In genomic region chr19:17797397-17798201, GRCh38 we compare ENCODE assay signal across 12 cellular contexts. TPM values are rescaled to one million over a fixed set of nuclear protein-coding genes. Genes with fewer than 3 reads are reported as not detected.
A peak's percentile ranks its signal among the peaks of the same experiment; 100 is the strongest.
DNase-seq lines count a peak whose midpoint lies in the region; ATAC-seq and TF ChIP-seq lines count a peak whose summit lies in the region.
"Had no signal": no experiment of that assay in that cellular context is flagged by ENCODE, and none has a peak within 500 bp of the region (broad histone marks: within the 10 kb centered on the region; RNA-seq: fewer than 3 reads in every experiment).

No MANE protein-coding gene starts in this region.

- POLR2A ChIA-PET in activated CD4-positive, alpha-beta memory T cell treated with anti-CD3 and anti-CD28 coated beads, Interleukin-2, amount 10 ng/mL, durations not matched to agents 7 days and 5 days (lab: Charles Lee): no interaction called here

- H3K4me3 ChIP-seq in psoas muscle (no peak overlapping the region), esophagus muscularis mucosa (no peak overlapping the region)
- H3K4me3 ChIP-seq: BLaER1, gastroesophageal sphincter had no signal

- H3K27ac ChIP-seq in psoas muscle (no peak overlapping the region), esophagus muscularis mucosa (replicated peaks in 1 of 4) (no peak overlapping the region)
- H3K27ac ChIP-seq: BLaER1, gastroesophageal sphincter had no signal

- CTCF ChIA-PET in activated CD4-positive, alpha-beta memory T cell treated with anti-CD3 and anti-CD28 coated beads, Interleukin-2, amount 10 ng/mL, durations not matched to agents 7 days and 5 days (lab: Charles Lee): interaction anchor here (1.2 kb wide), 2 partner anchors 13 to 15 kb away, joined by 3 to 5 read pairs; no protein-coding TSS in a partner anchor

- H3K4me1 ChIP-seq in psoas muscle: no peaks in the 10 kb centered on the region
- H3K4me1 ChIP-seq in esophagus muscularis mucosa: peaks cover 0 to 9% (median 5%) of the 10 kb centered on the region in 4 donors

- H3K9me3 ChIP-seq in psoas muscle: no peaks in the 10 kb centered on the region
- H3K9me3 ChIP-seq in esophagus muscularis mucosa: no peaks in the 10 kb centered on the region
- H3K9me3 ChIP-seq: BLaER1, gastroesophageal sphincter had no signal

- in situ Hi-C loops in GM13977 (cut with MboI; ENCODE audit: low pct_unique_long_range_greater_than_20kb, low sequenced_read_pairs, unreplicated experiment): no loop called here

- no peaks in the 10 kb centered on the region for H3K36me3 Mint-ChIP-seq in activated CD4-positive, alpha-beta memory T cell treated with anti-CD3 and anti-CD28 coated beads, Interleukin-2, amount 10 ng/mL, durations not matched to agents 7 days and 5 days (ENCODE audit: low read depth)
- H3K36me3 Mint-ChIP-seq: activated naive CD8-positive, alpha-beta T cell treated with anti-CD3 and anti-CD28 coated beads, Interleukin-2, amount 10 ng/mL, durations not matched to agents 7 days and 5 days had no signal

- no peaks in the 10 kb centered on the region for H3K36me3 ChIP-seq in psoas muscle (ENCODE audit: insufficient read depth in 1 of 2, low read depth in 1 of 2)
- H3K36me3 ChIP-seq in esophagus muscularis mucosa: no peaks in the 10 kb centered on the region
- H3K36me3 ChIP-seq: BLaER1, gastroesophageal sphincter had no signal

- intact Hi-C loops in psoas muscle (cut with DNase I): no loop called here
- intact Hi-C loops in esophagus muscularis mucosa (cut with DNase I): no loop called here

- no peak for TF ChIP-seq POLR2A in esophagus muscularis mucosa (IDR thresholded peaks at IDR 0.05; ENCODE audit: low read depth)

- H3K9me3 Mint-ChIP-seq in activated CD4-positive, alpha-beta memory T cell treated with anti-CD3 and anti-CD28 coated beads, Interleukin-2, amount 10 ng/mL, durations not matched to agents 7 days and 5 days: no peaks in the 10 kb centered on the region
- H3K9me3 Mint-ChIP-seq: activated naive CD8-positive, alpha-beta T cell treated with anti-CD3 and anti-CD28 coated beads, Interleukin-2, amount 10 ng/mL, durations not matched to agents 7 days and 5 days had no signal

- WGBS in psoas muscle, 3 donors: 46 to 55% (median 50%) methylated on average over 11 of the region's 11 CpGs
- 57% methylated on average over 11 of the region's 11 CpGs for WGBS in esophagus muscularis mucosa

- DNase-seq in activated T-cell treated with anti-CD3 and anti-CD28 coated beads for 24 hours (ENCODE audit: low read depth): peak; percentile 50
- no peak for DNase-seq in activated T-cell treated with anti-CD3 and anti-CD28 coated beads, Interleukin-2, amount 50 U/mL, for 1 hour
- DNase-seq in activated CD4-positive, alpha-beta memory T cell treated with anti-CD3 and anti-CD28 coated beads, Interleukin-2, amount 10 ng/mL, durations not matched to agents 7 days and 5 days: peak; percentile 36
- peak; percentile 91 for DNase-seq in mucosa of gallbladder (ENCODE audit: low spot score)
- DNase-seq in ureter (ENCODE audit: low spot score): peak; percentile 77
- DNase-seq in GM13977 (ENCODE audit: low spot score): no peak
- no peak for DNase-seq in psoas muscle
- DNase-seq in esophagus muscularis mucosa (ENCODE audit: extremely low spot score): no peak
- DNase-seq: activated naive CD8-positive, alpha-beta T cell treated with anti-CD3 and anti-CD28 coated beads, Interleukin-2, amount 10 ng/mL, durations not matched to agents 7 days and 5 days; occipital lobe had no signal

- H3K27me3 ChIP-seq in psoas muscle (ENCODE audit: insufficient read depth in 3 of 3, low read length in 2 of 3) (peaks cover 0 to 59% (median 18%) of the 10 kb centered on the region in 3 donors), esophagus muscularis mucosa (peaks cover 3 to 93% (median 25%) of the 10 kb centered on the region in 4 donors)

- ATAC-seq in psoas muscle: no peak
- ATAC-seq: gastroesophageal sphincter had no signal

- H3K27ac Mint-ChIP-seq in activated CD4-positive, alpha-beta memory T cell treated with anti-CD3 and anti-CD28 coated beads, Interleukin-2, amount 10 ng/mL, durations not matched to agents 7 days and 5 days: no peak overlapping the region
- H3K27ac Mint-ChIP-seq: activated naive CD8-positive, alpha-beta T cell treated with anti-CD3 and anti-CD28 coated beads, Interleukin-2, amount 10 ng/mL, durations not matched to agents 7 days and 5 days had no signal

- TF ChIP-seq CTCF in GM13977 (IDR thresholded peaks at IDR 0.05; ENCODE audit: extremely low read depth, insufficient read depth, missing control alignments) (no peak), psoas muscle (IDR thresholded peaks at IDR 0.05) (no peak), esophagus muscularis mucosa (IDR thresholded peaks at IDR 0.05) (no peak)

- no peak for TF ChIP-seq EP300 in esophagus muscularis mucosa (IDR thresholded peaks at IDR 0.05)

- H3K4me1 Mint-ChIP-seq in activated CD4-positive, alpha-beta memory T cell treated with anti-CD3 and anti-CD28 coated beads, Interleukin-2, amount 10 ng/mL, durations not matched to agents 7 days and 5 days: peaks cover 46% of the 10 kb centered on the region

- no peak overlapping the region for H3K4me3 Mint-ChIP-seq in activated CD4-positive, alpha-beta memory T cell treated with anti-CD3 and anti-CD28 coated beads, Interleukin-2, amount 10 ng/mL, durations not matched to agents 7 days and 5 days
- H3K4me3 Mint-ChIP-seq: activated naive CD8-positive, alpha-beta T cell treated with anti-CD3 and anti-CD28 coated beads, Interleukin-2, amount 10 ng/mL, durations not matched to agents 7 days and 5 days had no signal

- H3K27me3 Mint-ChIP-seq in activated CD4-positive, alpha-beta memory T cell treated with anti-CD3 and anti-CD28 coated beads, Interleukin-2, amount 10 ng/mL, durations not matched to agents 7 days and 5 days: peaks cover 20% of the 10 kb centered on the region

RNA-seq across cellular contexts. Expression of gene B3GNT3, which starts 2.7 kb away (rescaled TPM):
- not detected for total RNA-seq in activated CD4-positive, alpha-beta memory T cell treated with anti-CD3 and anti-CD28 coated beads, Interleukin-2, amount 10 ng/mL, durations not matched to agents 7 days and 5 days
- total RNA-seq in mucosa of gallbladder: 243 TPM
- total RNA-seq in ureter: 88.2 TPM
- total RNA-seq in psoas muscle: under 1 TPM in 1 of 4 donors, not detected in 3; 0.38 TPM
- polyA plus RNA-seq in psoas muscle: under 1 TPM in 2 of 3 donors, not detected in 1; 0.03 to 0.08 TPM
- under 1 TPM; 0.33 to 0.84 (median 0.62) TPM for total RNA-seq in esophagus muscularis mucosa
- total RNA-seq: activated naive CD8-positive, alpha-beta T cell treated with anti-CD3 and anti-CD28 coated beads, Interleukin-2, amount 10 ng/mL, durations not matched to agents 7 days and 5 days; occipital lobe had no signal

RNA-seq across cellular contexts. Expression of gene INSL3, which starts 23.7 kb away (rescaled TPM):
- 1 to 10 TPM; 7.9 to 9.0 TPM for total RNA-seq in activated CD4-positive, alpha-beta memory T cell treated with anti-CD3 and anti-CD28 coated beads, Interleukin-2, amount 10 ng/mL, durations not matched to agents 7 days and 5 days
- total RNA-seq in mucosa of gallbladder: not detected
- total RNA-seq in ureter: not detected
- not detected for total RNA-seq in psoas muscle
- not detected for polyA plus RNA-seq in psoas muscle
- total RNA-seq in esophagus muscularis mucosa: not detected
- total RNA-seq: gastroesophageal sphincter, occipital lobe had no signal

RNA-seq across cellular contexts. Expression of gene FCHO1, which starts 46.3 kb away (rescaled TPM):
- 10 to 100 TPM; 64.8 to 76.7 TPM for total RNA-seq in activated CD4-positive, alpha-beta memory T cell treated with anti-CD3 and anti-CD28 coated beads, Interleukin-2, amount 10 ng/mL, durations not matched to agents 7 days and 5 days
- total RNA-seq in mucosa of gallbladder (19.8 TPM), ureter (4.8 TPM), psoas muscle (under 1 TPM; 0.15 to 0.68 (median 0.58) TPM), esophagus muscularis mucosa (1 to 10 TPM; 1.6 to 2.9 (median 1.9) TPM)
- polyA plus RNA-seq in psoas muscle: under 1 TPM in 2 of 3 donors, not detected in 1; 0.10 to 0.22 TPM

RNA-seq across cellular contexts. Expression of gene JAK3, which starts 50.2 kb away (rescaled TPM):
- total RNA-seq in activated CD4-positive, alpha-beta memory T cell treated with anti-CD3 and anti-CD28 coated beads, Interleukin-2, amount 10 ng/mL, durations not matched to agents 7 days and 5 days: 100 to 1,000 TPM; 233 to 237 TPM
- total RNA-seq in mucosa of gallbladder (13.4 TPM), ureter (16.8 TPM), psoas muscle (1 to 10 TPM in 3 of 4 donors, under 1 TPM in 1; 0.95 to 4.0 (median 1.1) TPM), esophagus muscularis mucosa (1 to 10 TPM; 2.1 to 8.9 (median 3.4) TPM)
- polyA plus RNA-seq in psoas muscle: under 1 TPM; 0.17 to 0.35 (median 0.31) TPM

Comparison
In these comparisons a context has a peak if more than half of its experiments do, and no peak if none do; other contexts are left out.
1. DNase-seq: peak in activated T-cell treated with anti-CD3 and anti-CD28 coated beads for 24 hours (single experiment), activated CD4-positive, alpha-beta memory T cell treated with anti-CD3 and anti-CD28 coated beads, Interleukin-2, amount 10 ng/mL, durations not matched to agents 7 days and 5 days (single experiment), mucosa of gallbladder (single experiment) and ureter (single experiment); none in activated T-cell treated with anti-CD3 and anti-CD28 coated beads, Interleukin-2, amount 50 U/mL, for 1 hour (single experiment), GM13977 (single experiment), psoas muscle (0 of 2) and esophagus muscularis mucosa (single experiment).
2. RNA of gene B3GNT3, which starts 2.7 kb away (total RNA-seq): 243 TPM in mucosa of gallbladder (single experiment) and 88.2 TPM in ureter (single experiment); 0.33 to 0.84 TPM in esophagus muscularis mucosa, not detected in activated CD4-positive, alpha-beta memory T cell treated with anti-CD3 and anti-CD28 coated beads, Interleukin-2, amount 10 ng/mL, durations not matched to agents 7 days and 5 days and 0.38 TPM in psoas muscle; every median in the first group is over 10 times any median in the second.